Comparison of ENCODE assay signal across 8 cellular contexts in genomic region chr5:137666109-137666850, GRCh38.
DNase-seq lines count a peak whose midpoint lies in the region; ATAC-seq and TF ChIP-seq lines count a peak whose summit lies in the region.

No MANE protein-coding gene starts in this region.

- H2AK5ac ChIP-seq in mesenchymal stem cell (ENCODE audit: low read length, severe bottlenecking), result no peak overlapping the region

- no peak overlapping the region for H3K23ac ChIP-seq in mesenchymal stem cell (ENCODE audit: low read length in 2 of 2)

- no peaks in the 10 kb centered on the region for H3K36me3 ChIP-seq in mesenchymal stem cell (ENCODE audit: control insufficient read depth in 1 of 2, insufficient read depth in 2 of 2, low read depth in 1 of 2, low read length in 2 of 2)

- ATAC-seq in GM21786 (IDR thresholded peaks at IDR 0.05; ENCODE audit: unreplicated experiment) (peak; percentile 100), left lobe of liver (peak; percentile 69)
- peak; percentile 99 for ATAC-seq in activated T-helper 17 cell treated with anti-CD3 and anti-CD28 coated beads, Interleukin-2, amount 50 U/mL, for 72 hours (replicated peaks)

- no peak overlapping the region for H4K8ac ChIP-seq in mesenchymal stem cell (ENCODE audit: low read length)

- no peak for TF ChIP-seq CTCF in GM12865 (IDR thresholded peaks at IDR 0.05; ENCODE audit: insufficient read depth, low read depth, low read length, missing control alignments)

- no peak overlapping the region for H2AFZ ChIP-seq in mesenchymal stem cell (ENCODE audit: low read depth, low read length)

- peak; percentile 20 for DNase-seq in GM12865 (ENCODE audit: low read depth)
- DNase-seq in NAMALWA (ENCODE audit: low spot score), result peak; percentile 4
- no peak for DNase-seq in left lobe of liver (ENCODE audit: low spot score)
- no peak for DNase-seq in DMS153 treated with DMSO at 0.1 percent for 48 hours (lab: John Stamatoyannopoulos, UW; ENCODE audit: unreplicated experiment)
- DNase-seq in NCI-H2196 (lab: John Stamatoyannopoulos, UW; ENCODE audit: unreplicated experiment), result no peak
- no peak for DNase-seq in mesenchymal stem cell

- no peaks in the 10 kb centered on the region for H3K9me3 Mint-ChIP-seq in activated T-helper 17 cell treated with anti-CD3 and anti-CD28 coated beads, Interleukin-2, amount 50 U/mL, for 72 hours

- no peaks in the 10 kb centered on the region for H3K9me3 ChIP-seq in mesenchymal stem cell (ENCODE audit: control insufficient read depth, low read length)

- no peaks in the 10 kb centered on the region for H3K36me3 Mint-ChIP-seq in activated T-helper 17 cell treated with anti-CD3 and anti-CD28 coated beads, Interleukin-2, amount 50 U/mL, for 72 hours (ENCODE audit: low read depth)

- H2BK5ac ChIP-seq in mesenchymal stem cell (ENCODE audit: low read depth, low read length, poor library complexity, severe bottlenecking), result no peak overlapping the region

- no peaks in the 10 kb centered on the region for H3K27me3 Mint-ChIP-seq in activated T-helper 17 cell treated with anti-CD3 and anti-CD28 coated beads, Interleukin-2, amount 50 U/mL, for 72 hours

- H2BK15ac ChIP-seq in mesenchymal stem cell (ENCODE audit: low read depth, poor library complexity, severe bottlenecking), result no peak overlapping the region

- no peak overlapping the region for H4K91ac ChIP-seq in mesenchymal stem cell (ENCODE audit: low read length)

- H3K4me3 Mint-ChIP-seq in activated T-helper 17 cell treated with anti-CD3 and anti-CD28 coated beads, Interleukin-2, amount 50 U/mL, for 72 hours, result peak overlapping the region; percentile 53

- no peak overlapping the region for H2BK12ac ChIP-seq in mesenchymal stem cell (ENCODE audit: low read length in 2 of 2)

- no peak overlapping the region for H3K4ac ChIP-seq in mesenchymal stem cell (ENCODE audit: low read depth in 1 of 2, low read length in 2 of 2)

- H3K79me1 ChIP-seq in mesenchymal stem cell (replicated peaks; ENCODE audit: low read length, poor library complexity, severe bottlenecking), result no peaks in the 10 kb centered on the region

- no peak overlapping the region for H3K27ac ChIP-seq in mesenchymal stem cell (ENCODE audit: low read length, poor library complexity, severe bottlenecking)

- H3K4me1 Mint-ChIP-seq in activated T-helper 17 cell treated with anti-CD3 and anti-CD28 coated beads, Interleukin-2, amount 50 U/mL, for 72 hours, result peaks cover 13% of the 10 kb centered on the region

- no peak overlapping the region for H3K18ac ChIP-seq in mesenchymal stem cell (ENCODE audit: low read depth in 1 of 2, low read length in 2 of 2)

- WGBS in mesenchymal stem cell, result 88% methylated on average over 4 of the region's 4 CpGs

- H3K9ac ChIP-seq in mesenchymal stem cell (ENCODE audit: low read length), result no peak overlapping the region

- no peak overlapping the region for H3K14ac ChIP-seq in mesenchymal stem cell (ENCODE audit: low read length in 2 of 2)

- H2BK120ac ChIP-seq in mesenchymal stem cell (ENCODE audit: low read depth, low read length), result no peak overlapping the region

- H3K4me1 ChIP-seq in mesenchymal stem cell (ENCODE audit: control insufficient read depth, insufficient read depth, low read depth, low read length), result peaks cover 9% of the 10 kb centered on the region

- no peaks in the 10 kb centered on the region for H3K27me3 ChIP-seq in mesenchymal stem cell (ENCODE audit: control insufficient read depth in 1 of 2, insufficient read depth in 1 of 2, low read length in 2 of 2)

- no peak overlapping the region for H3K4me2 ChIP-seq in mesenchymal stem cell (ENCODE audit: low read length, poor library complexity, severe bottlenecking)

- H3K4me3 ChIP-seq in GM12865 (ENCODE audit: low read depth, low read length), result no peak overlapping the region
- H3K4me3 ChIP-seq in mesenchymal stem cell (ENCODE audit: insufficient read depth in 1 of 2, low read depth in 1 of 2, low read length in 2 of 2), result no peak overlapping the region

- peak overlapping the region; percentile 77 for H3K27ac Mint-ChIP-seq in activated T-helper 17 cell treated with anti-CD3 and anti-CD28 coated beads, Interleukin-2, amount 50 U/mL, for 72 hours

Comparison
In these comparisons a context has a peak if more than half of its experiments do, and no peak if none do; other contexts are left out.
1. DNase-seq: peak in GM12865 (single experiment) and NAMALWA (single experiment); none in left lobe of liver (single experiment), DMS153 treated with DMSO at 0.1 percent for 48 hours (single experiment), NCI-H2196 (single experiment) and mesenchymal stem cell (single experiment).
2. Peak in every context shown above with its lines, with median percentiles within 50 percentile points of each other: ATAC-seq.